In the genomic region with DNA sequence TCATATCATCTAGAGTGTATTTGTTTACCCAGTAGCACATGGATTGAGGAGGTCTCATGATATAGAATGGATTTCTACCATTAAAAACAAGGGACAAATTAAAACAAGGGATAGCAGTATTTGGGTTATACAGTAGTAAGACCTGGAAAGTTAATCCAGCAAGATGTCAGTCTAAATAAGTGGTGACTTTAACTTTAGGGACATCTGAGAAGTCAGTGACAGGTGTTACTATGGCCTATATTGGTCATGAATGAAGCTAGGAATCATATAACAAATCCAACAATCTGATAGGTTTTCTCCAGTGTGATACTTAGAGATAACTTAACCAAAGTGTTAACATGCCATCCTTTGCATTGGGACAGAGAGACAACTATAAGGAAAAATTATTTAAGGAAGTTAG, we compare ENCODE assay signal across 29 cellular contexts. TPM values are rescaled to one million over a fixed set of nuclear protein-coding genes. Genes with fewer than 3 reads are reported as not detected.
"Had no signal": no experiment of that assay in that cellular context is flagged by ENCODE, and none has a peak within 500 bp of the region (broad histone marks: within the 10 kb centered on the region; RNA-seq: fewer than 3 reads in every experiment).

No MANE protein-coding gene starts in this region.

- H3K9me3 ChIP-seq: ascending aorta had no signal

- DNase-seq: activated B cell treated with CpG ODN at 0.5 μM for 24 hours; activated CD4-positive, alpha-beta memory T cell treated with anti-CD3 and anti-CD28 coated beads, Interleukin-2, amount 10 ng/mL, durations not matched to agents 7 days and 5 days; activated CD4-positive, alpha-beta T cell treated with anti-CD3 and anti-CD28 coated beads for 4 hours; activated CD4-positive, alpha-beta T cell treated with anti-CD3 and anti-CD28 coated beads, Interleukin-2, amount 10 ng/mL, durations not matched to agents 24 days and 14 days; activated CD4-positive, alpha-beta T cell treated with anti-CD3 and anti-CD28 coated beads, Interleukin-2, amount 50 U/mL, for 1 hour; activated CD4-positive, alpha-beta T cell treated with anti-CD3 and anti-CD28 coated beads, Interleukin-2, amount 50 U/mL, for 48 hours; activated CD4-positive, CD25-positive, alpha-beta regulatory T cell treated with anti-CD3 and anti-CD28 coated beads, Interleukin-2, amount 50 U/mL, for 72 hours; activated CD8-positive, alpha-beta memory T cell treated with anti-CD3 and anti-CD28 coated beads for 24 hours; activated CD8-positive, alpha-beta memory T cell treated with anti-CD3 and anti-CD28 coated beads, Interleukin-2, amount 10 ng/mL, durations not matched to agents 7 days and 5 days; activated CD8-positive, alpha-beta memory T cell treated with anti-CD3 and anti-CD28 coated beads, Interleukin-2, amount 50 U/mL, for 48 hours; activated CD8-positive, alpha-beta T cell treated with anti-CD3 and anti-CD28 coated beads, Interleukin-2, amount 10 ng/mL, durations not matched to agents 7 days and 5 days; activated effector memory CD4-positive, alpha-beta T cell treated with Interleukin-2 at 50 U/mL for 16 hours; activated gamma-delta T cell; activated naive CD4-positive, alpha-beta T cell treated with anti-CD3 and anti-CD28 coated beads, Interleukin-2, amount 10 ng/mL, durations not matched to agents 7 days and 5 days; activated naive CD4-positive, alpha-beta T cell treated with Interleukin-2 at 50 U/mL for 16 hours; activated naive CD8-positive, alpha-beta T cell treated with anti-CD3 and anti-CD28 coated beads, Interleukin-2, amount 10 ng/mL, durations not matched to agents 7 days and 5 days; activated naive CD8-positive, alpha-beta T cell treated with anti-CD3 and anti-CD28 coated beads, Interleukin-2, amount 50 U/mL, for 24 hours; activated T-cell treated with anti-CD3 and anti-CD28 coated beads, Interleukin-2, amount 50 U/mL, for 24 hours; activated T-cell treated with anti-CD3 and anti-CD28 coated beads, Interleukin-2, amount 50 U/mL, for 48 hours; amygdala; anterior cingulate cortex; caudate nucleus; cerebellar nuclear complex; T-helper 1 cell; T-helper 2 cell; T-helper 9 cell had no signal

- H3K4me3 ChIP-seq: ascending aorta, cardiac muscle cell had no signal

- H3K27me3 ChIP-seq: ascending aorta, cardiac muscle cell had no signal

- H3K27ac ChIP-seq: ascending aorta, cardiac muscle cell, VCaP had no signal

- ATAC-seq: activated CD8-positive, alpha-beta memory T cell treated with anti-CD3 and anti-CD28 coated beads, Interleukin-2, amount 10 ng/mL, durations not matched to agents 7 days and 5 days; activated CD8-positive, alpha-beta T cell treated with anti-CD3 and anti-CD28 coated beads, Interleukin-2, amount 10 ng/mL, durations not matched to agents 7 days and 5 days; activated naive CD8-positive, alpha-beta T cell treated with anti-CD3 and anti-CD28 coated beads, Interleukin-2, amount 50 U/mL, for 24 hours had no signal

- H3K36me3 ChIP-seq: ascending aorta, cardiac muscle cell had no signal

- H3K4me1 ChIP-seq: ascending aorta had no signal

RNA-seq across cellular contexts. Expression of gene TMEM61, which starts 50.7 kb away (rescaled TPM):
- total RNA-seq: activated B cell treated with CpG ODN at 0.5 μM for 24 hours; activated CD4-positive, alpha-beta memory T cell treated with anti-CD3 and anti-CD28 coated beads, Interleukin-2, amount 10 ng/mL, durations not matched to agents 7 days and 5 days; activated CD4-positive, alpha-beta T cell treated with anti-CD3 and anti-CD28 coated beads, Interleukin-2, amount 10 ng/mL, durations not matched to agents 24 days and 14 days; activated CD8-positive, alpha-beta memory T cell treated with anti-CD3 and anti-CD28 coated beads, Interleukin-2, amount 10 ng/mL, durations not matched to agents 7 days and 5 days; activated CD8-positive, alpha-beta T cell treated with anti-CD3 and anti-CD28 coated beads, Interleukin-2, amount 10 ng/mL, durations not matched to agents 7 days and 5 days; activated naive CD8-positive, alpha-beta T cell treated with anti-CD3 and anti-CD28 coated beads, Interleukin-2, amount 10 ng/mL, durations not matched to agents 7 days and 5 days; ascending aorta; cardiac muscle cell had no signal
- polyA plus RNA-seq: cardiac muscle cell had no signal
